ENCODE assay signal across 8 cellular contexts in the genomic region with DNA sequence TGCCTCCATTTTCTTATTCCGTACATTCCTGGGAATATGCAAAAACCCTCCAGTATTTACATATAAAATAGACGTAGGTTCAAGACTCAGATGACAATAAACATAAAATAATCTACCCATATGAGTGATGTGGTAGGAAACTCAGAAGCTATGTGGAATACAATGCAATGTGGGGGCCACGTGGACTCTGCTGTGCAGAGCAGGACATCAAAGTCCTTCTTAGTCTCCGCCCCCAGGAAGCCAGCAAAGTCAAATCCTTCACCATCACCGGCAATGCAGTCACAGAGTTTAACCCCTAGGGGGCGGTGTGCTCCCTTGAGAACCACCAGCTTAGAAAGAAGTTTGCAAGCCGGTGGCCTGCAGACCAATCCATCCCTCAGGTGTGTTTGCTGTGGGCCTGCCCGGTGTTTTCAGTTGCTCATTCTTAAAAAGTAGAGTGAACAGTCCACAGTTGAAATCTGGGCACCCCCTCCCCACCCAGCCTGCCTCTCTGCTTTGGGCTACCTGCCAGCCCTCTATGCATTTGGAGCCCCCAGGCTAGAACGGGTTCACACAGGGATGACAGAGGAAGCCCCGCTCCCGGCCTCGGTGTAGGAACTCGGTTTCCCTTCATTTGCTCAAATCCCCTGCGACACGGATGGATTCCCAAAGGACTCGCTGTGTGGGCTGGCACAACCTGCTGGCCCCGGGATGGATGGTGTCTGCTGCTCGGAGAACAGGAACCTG. TPM values are rescaled to one million over a fixed set of nuclear protein-coding genes. Genes with fewer than 3 reads are reported as not detected.
A peak's percentile ranks its signal among the peaks of the same experiment; 100 is the strongest.
DNase-seq lines count a peak whose midpoint lies in the region; ATAC-seq and TF ChIP-seq lines count a peak whose summit lies in the region.

No MANE protein-coding gene starts in this region.

- H3K4me3 ChIP-seq in tibial artery: no peak overlapping the region

- no peak for ATAC-seq in GM18519 (IDR thresholded peaks at IDR 0.05; ENCODE audit: low FRiP score, unreplicated experiment)

- peaks cover 24% of the 10 kb centered on the region for H3K27me3 Mint-ChIP-seq in osteocyte (ENCODE audit: unreplicated experiment)

- no peaks in the 10 kb centered on the region for H3K9me3 ChIP-seq in tibial artery

- H3K27ac Mint-ChIP-seq in osteocyte (ENCODE audit: unreplicated experiment): no peak overlapping the region

- no peaks in the 10 kb centered on the region for H3K9me3 Mint-ChIP-seq in osteocyte (ENCODE audit: unreplicated experiment)

- no peak overlapping the region for H3K4me3 Mint-ChIP-seq in osteocyte (ENCODE audit: unreplicated experiment)

- H3K27ac ChIP-seq in tibial artery: no peak overlapping the region

- H3K4me1 ChIP-seq in tibial artery: peaks cover 0 to 14% (median 9%) of the 10 kb centered on the region in 4 donors

- H3K36me3 Mint-ChIP-seq in osteocyte (ENCODE audit: unreplicated experiment): no peaks in the 10 kb centered on the region

- DNase-seq in GM03348 (ENCODE audit: low spot score) (peak; percentile 89), LoVo (ENCODE audit: low spot score) (peak; percentile 84), SIG-M5 treated with dmso at 0.1 percent for 504 hours (lab: John Stamatoyannopoulos, UW; ENCODE audit: unreplicated experiment) (peak; percentile 100), foreskin melanocyte (peak; percentile 71), osteocyte (ENCODE audit: extremely low spot score, unreplicated experiment) (peak; percentile 89), tibial artery (peak; percentile 74 to 79)
- DNase-seq in activated effector memory CD4-positive, alpha-beta T cell treated with Interleukin-2 at 50 U/mL for 16 hours: peak; percentile 70

- no peaks in the 10 kb centered on the region for H3K27me3 ChIP-seq in tibial artery

- intact Hi-C loops in tibial artery (cut with DNase I; ENCODE audit: low total_unique reads): loop anchor here (10.0 kb wide), 1 partner anchor 1331 kb away; no protein-coding TSS in a partner anchor

- H3K36me3 ChIP-seq in tibial artery: no peaks in the 10 kb centered on the region

- peaks cover 16% of the 10 kb centered on the region for H3K4me1 Mint-ChIP-seq in osteocyte (ENCODE audit: unreplicated experiment)

- peak; percentile 89 for TF ChIP-seq CTCF in osteocyte (IDR thresholded peaks at IDR 0.05)
- TF ChIP-seq CTCF in tibial artery (IDR thresholded peaks at IDR 0.05): peak; percentile 82 to 88

RNA-seq across cellular contexts. Expression of gene SULF2, which starts 59.9 kb away (rescaled TPM):
- total RNA-seq in osteocyte: 39.1 and 40.4 TPM in 2 replicates
